Comparison of ENCODE assay signal across 8 cellular contexts in the genomic region with DNA sequence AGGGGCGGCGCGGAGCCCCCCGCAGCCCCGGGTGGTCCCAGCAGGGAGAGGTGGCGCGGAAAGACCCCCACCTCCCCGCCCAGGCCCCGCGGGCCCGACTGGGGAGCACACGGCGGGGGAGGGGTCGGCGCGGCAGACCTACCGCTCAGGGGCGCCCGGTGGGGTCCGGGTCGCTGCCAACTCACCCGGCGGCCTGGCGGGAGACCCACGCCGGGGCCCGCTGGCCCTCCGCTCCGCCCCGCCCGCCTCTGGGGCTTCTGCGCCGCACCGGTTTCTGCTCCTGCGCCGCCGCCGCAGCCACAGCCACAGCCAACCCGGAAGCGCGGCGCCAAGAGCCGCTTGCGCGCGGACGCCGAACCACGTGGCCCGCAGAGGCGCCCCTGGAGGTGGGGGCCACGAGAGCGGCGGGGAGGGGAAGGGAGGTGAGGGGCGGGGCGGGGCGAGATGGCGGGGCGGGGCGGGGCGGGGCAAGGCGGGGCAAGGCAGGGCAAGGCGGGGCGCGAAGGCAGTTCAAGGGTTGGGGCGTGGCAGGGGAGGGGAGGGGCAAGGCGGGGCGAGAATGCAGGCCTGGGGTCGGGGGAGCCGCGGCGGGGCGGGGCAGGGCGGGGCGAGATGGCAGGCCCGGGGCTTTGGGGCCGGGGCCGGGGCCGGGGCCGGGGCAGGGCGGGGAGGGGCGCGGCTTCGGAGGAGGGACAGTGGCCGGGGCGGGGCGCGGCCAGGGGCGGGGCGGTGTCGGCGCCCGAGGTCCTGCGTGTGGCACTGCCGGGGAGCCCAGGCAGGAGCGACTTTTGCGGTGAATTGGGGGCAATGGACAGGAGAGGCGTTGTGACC. TPM values are rescaled to one million over a fixed set of nuclear protein-coding genes. Genes with fewer than 3 reads are reported as not detected.
DNase-seq lines count a peak whose midpoint lies in the region; ATAC-seq, FAIRE-seq and TF ChIP-seq lines count a peak whose summit lies in the region.

ZBTB24 (minus strand) TSS at position 307 of the 831 bp plus-strand sequence. CDS start 1,193 bp downstream, outside the sequence.

- no peaks in the 10 kb centered on the region for H3F3A ChIP-seq in OCI-LY1 (ENCODE audit: insufficient read depth, low read length)

- peak within 1 kb of the TSS; percentile 98 for H3K4me2 ChIP-seq in OCI-LY1 (ENCODE audit: low read length)

- peaks cover 42% of the 10 kb centered on the region for H3K79me2 ChIP-seq in OCI-LY1 (ENCODE audit: insufficient read depth, low read length)

- no peaks in the 10 kb centered on the region for H3K9me2 ChIP-seq in OCI-LY1 (ENCODE audit: low read depth, low read length)

- H3K4me1 ChIP-seq in HUES48 (ENCODE audit: control insufficient read depth, insufficient read depth, low read length) (peaks cover 39% of the 10 kb centered on the region), OCI-LY1 (ENCODE audit: insufficient read depth, low read length, severe bottlenecking) (peaks cover 40% of the 10 kb centered on the region), endodermal cell (ENCODE audit: control insufficient read depth, insufficient read depth, low read length) (no peaks in the 10 kb centered on the region)

- H3K27ac ChIP-seq in HUES48 (ENCODE audit: low read depth, low read length) = peak within 1 kb of the TSS; percentile 71
- H3K27ac ChIP-seq in OCI-LY1 (ENCODE audit: low read depth, low read length, poor library complexity, severe bottlenecking) = peak within 1 kb of the TSS; percentile 38
- no peak within 1 kb of the TSS for H3K27ac ChIP-seq in endodermal cell (ENCODE audit: low read depth, low read length)

- peak within 1 kb of the TSS; percentile 80 for H3K4me3 Mint-ChIP-seq in endodermal cell

- peaks cover 28% of the 10 kb centered on the region for H3K36me3 ChIP-seq in HUES48 (ENCODE audit: control insufficient read depth, insufficient read depth, low read length)
- H3K36me3 ChIP-seq in OCI-LY1 (ENCODE audit: insufficient read depth, low read length) = peaks cover 36% of the 10 kb centered on the region
- peaks cover 28% of the 10 kb centered on the region for H3K36me3 ChIP-seq in endodermal cell (ENCODE audit: control insufficient read depth, insufficient read depth, low read length)

- DNase-seq in D721Med (ENCODE audit: insufficient read length, low spot score) = peak; percentile 59
- DNase-seq in activated CD8-positive, alpha-beta memory T cell treated with anti-CD3 and anti-CD28 coated beads, Interleukin-2, amount 50 U/mL, for 24 hours (ENCODE audit: extremely low read depth) = peak; percentile 64
- peak; percentile 99 for DNase-seq in endodermal cell
- peak; percentile 92 for DNase-seq in midbrain (lab: John Stamatoyannopoulos, UW)
- DNase-seq in stimulated activated CD8-positive, alpha-beta memory T cell treated with anti-CD3 and anti-CD28 coated beads, Interleukin-15, amount 100 ng/mL, for 4 hours (ENCODE audit: low read depth in 2 of 2) = peak; percentile 72 to 79

- peak within 1 kb of the TSS; percentile 90 for H3K27ac Mint-ChIP-seq in endodermal cell

- H2AFZ ChIP-seq in OCI-LY1 (ENCODE audit: low read length) = peak within 1 kb of the TSS; percentile 11

- H3K9me3 ChIP-seq in HUES48 (ENCODE audit: control insufficient read depth, insufficient read depth, low read length) (no peaks in the 10 kb centered on the region), OCI-LY1 (ENCODE audit: low read length) (no peaks in the 10 kb centered on the region), endodermal cell (ENCODE audit: control insufficient read depth, low read length) (peaks cover 11% of the 10 kb centered on the region)

- H4K20me1 ChIP-seq in OCI-LY1 (ENCODE audit: insufficient read depth, low read length) = no peaks in the 10 kb centered on the region

- no peaks in the 10 kb centered on the region for H3K27me3 ChIP-seq in HUES48 (ENCODE audit: control insufficient read depth, insufficient read depth, low read length)
- 0 out of 2 replicates have a peak, but pooled peaks cover 5% of the 10 kb centered on the region for H3K27me3 ChIP-seq in OCI-LY1 (ENCODE audit: insufficient read depth, low read length)
- peaks cover 17% of the 10 kb centered on the region for H3K27me3 ChIP-seq in endodermal cell (ENCODE audit: control insufficient read depth, insufficient read depth, low read length, poor library complexity, severe bottlenecking)

- H3K9ac ChIP-seq in HUES48 (ENCODE audit: low read depth, low read length) (peak within 1 kb of the TSS; percentile 29; the same call in 1 of the 2 replicates), OCI-LY1 (ENCODE audit: low read length) (peak within 1 kb of the TSS; percentile 99), endodermal cell (ENCODE audit: extremely low read depth, low read length, poor library complexity, severe bottlenecking) (peak within 1 kb of the TSS; percentile 63)

- TF ChIP-seq CTCF in D721Med (IDR thresholded peaks at IDR 0.05; ENCODE audit: insufficient read depth, missing control alignments) (no peak), OCI-LY1 (IDR thresholded peaks at IDR 0.05; ENCODE audit: low read length) (no peak), endodermal cell (conservative IDR thresholded peaks at IDR 0.05) (no peak)

- H3K9me3 Mint-ChIP-seq in endodermal cell = no peaks in the 10 kb centered on the region

- H3K36me3 Mint-ChIP-seq in endodermal cell (ENCODE audit: low read depth) = peaks cover 24% of the 10 kb centered on the region

- WGBS in endodermal cell (ENCODE audit: insufficient coverage in 1 of 2, insufficient read length in 1 of 2), 2 experiments = 0% methylated on average over 5 to 85 of the region's 98 CpGs

- peaks cover 25% of the 10 kb centered on the region for H3K4me1 Mint-ChIP-seq in endodermal cell

- H3K4me3 ChIP-seq in HUES48 (ENCODE audit: low read depth, low read length) (peak within 1 kb of the TSS; percentile 80), OCI-LY1 (ENCODE audit: low read depth, low read length, poor library complexity, severe bottlenecking) (peak within 1 kb of the TSS; percentile 95), endodermal cell (ENCODE audit: low read length) (peak within 1 kb of the TSS; percentile 93)

- peak; percentile 76 for ATAC-seq in GM21423 (IDR thresholded peaks at IDR 0.05; ENCODE audit: unreplicated experiment)

- peaks cover 14% of the 10 kb centered on the region for H3K27me3 Mint-ChIP-seq in endodermal cell (ENCODE audit: insufficient read depth)

- FAIRE-seq in D721Med (lab: Jason Lieb, UNC) = no peak

RNA-seq across cellular contexts. Expression of gene ZBTB24, which starts in this region (rescaled TPM):
- 1 to 10 TPM; 9.2 to 9.8 TPM for total RNA-seq in endodermal cell
- polyA plus RNA-seq in endodermal cell (2013, experiment 1 of 2) = 8.4 TPM
- polyA plus RNA-seq in endodermal cell (2013, experiment 2 of 2) = 7.1 TPM

Comparison
In these comparisons a context has a peak if more than half of its experiments do, and no peak if none do; other contexts are left out.
1. H3K9ac ChIP-seq: peak in every context shown above with its lines; median percentile 99 in OCI-LY1; 63 in endodermal cell; 29 in HUES48.